1 cellular context compared by ENCODE assay signal in genomic region chr20:62143976-62144825, GRCh38.
TF ChIP-seq lines count a peak whose summit lies in the region.

No MANE protein-coding gene starts in this region.

TF ChIP-seq in HepG2, 621 proteins besides CTCF, POLR2A, EP300 and RAD21 (continues in another document):
- TF ChIP-seq ZNF713 (CRISPR knock-in tag; IDR thresholded peaks at IDR 0.05) (0 out of 2 replicates have a peak, but pooled peaks have one; percentile 25), ZNF354B (CRISPR knock-in tag; IDR thresholded peaks at IDR 0.05) (peak; percentile 21; the same call in 1 of the 2 replicates), HNRNPLL (IDR thresholded peaks at IDR 0.05; ENCODE audit: low read depth, low read length, poor library complexity, severe bottlenecking) (peak; percentile 100), ZNF737 (CRISPR knock-in tag; IDR thresholded peaks at IDR 0.05; ENCODE audit: borderline replicate concordance) (no peak), ZKSCAN1 (IDR thresholded peaks at IDR 0.05; ENCODE audit: low read length) (no peak), TAF1 (CRISPR knock-in tag; IDR thresholded peaks at IDR 0.05) (peak; percentile 41), RCOR2 (CRISPR knock-in tag; IDR thresholded peaks at IDR 0.05) (0 out of 2 replicates have a peak, but pooled peaks have one; percentile 7), HMGA1 (CRISPR knock-in tag; conservative IDR thresholded peaks at IDR 0.05) (no peak), ZNF3 (CRISPR knock-in tag; IDR thresholded peaks at IDR 0.05) (no peak), HNF1A (IDR thresholded peaks at IDR 0.05; ENCODE audit: low read depth) (no peak), HNF1A (CRISPR knock-in tag; IDR thresholded peaks at IDR 0.05; ENCODE audit: borderline replicate concordance) (0 out of 2 replicates have a peak, but pooled peaks have one; percentile 14), ZNF558 (CRISPR knock-in tag; IDR thresholded peaks at IDR 0.05; ENCODE audit: borderline replicate concordance) (peak; percentile 93; the same call in 1 of the 2 replicates), ZNF788 (CRISPR knock-in tag; IDR thresholded peaks at IDR 0.05; ENCODE audit: borderline replicate concordance) (peak; percentile 73; the same call in 1 of the 2 replicates), ZNF556 (CRISPR knock-in tag; IDR thresholded peaks at IDR 0.05; ENCODE audit: borderline replicate concordance) (peak; percentile 78; the same call in 1 of the 2 replicates), ZNF44 (CRISPR knock-in tag; IDR thresholded peaks at IDR 0.05) (0 out of 2 replicates have a peak, but pooled peaks have one; percentile 7), PHF20 (CRISPR knock-in tag; IDR thresholded peaks at IDR 0.05) (peak; percentile 57; the same call in 1 of the 2 replicates), ZNF782 (CRISPR knock-in tag; IDR thresholded peaks at IDR 0.05; ENCODE audit: borderline replicate concordance) (peak; percentile 60; the same call in 1 of the 2 replicates), ZSCAN9 (CRISPR knock-in tag; IDR thresholded peaks at IDR 0.05; ENCODE audit: borderline replicate concordance) (peak; percentile 24; the same call in 1 of the 2 replicates), ZNF574 (CRISPR knock-in tag; IDR thresholded peaks at IDR 0.05) (peak; percentile 68), POGK (CRISPR knock-in tag; conservative IDR thresholded peaks at IDR 0.05) (peak; percentile 84), DRAP1 (CRISPR knock-in tag; IDR thresholded peaks at IDR 0.05) (peak; percentile 30), PAXIP1 (CRISPR knock-in tag; conservative IDR thresholded peaks at IDR 0.05) (0 out of 2 replicates have a peak, but pooled peaks have one; percentile 17), NCOA1 (CRISPR knock-in tag; IDR thresholded peaks at IDR 0.05) (no peak), KMT2B (CRISPR knock-in tag; IDR thresholded peaks at IDR 0.05) (peak; percentile 22; the same call in 1 of the 2 replicates), TOE1 (CRISPR knock-in tag; IDR thresholded peaks at IDR 0.05) (no peak), MTERF4 (CRISPR knock-in tag; IDR thresholded peaks at IDR 0.05) (0 out of 2 replicates have a peak, but pooled peaks have one; percentile 66), GTF3A (CRISPR knock-in tag; conservative IDR thresholded peaks at IDR 0.05) (0 out of 2 replicates have a peak, but pooled peaks have one; percentile 26), ZNF772 (CRISPR knock-in tag; IDR thresholded peaks at IDR 0.05) (peak; percentile 86; the same call in 1 of the 2 replicates), ZNF136 (CRISPR knock-in tag; IDR thresholded peaks at IDR 0.05; ENCODE audit: low read depth) (peak; percentile 58; the same call in 1 of the 2 replicates), MEIS1 (CRISPR knock-in tag; IDR thresholded peaks at IDR 0.05; ENCODE audit: borderline replicate concordance) (no peak), ZNF749 (CRISPR knock-in tag; IDR thresholded peaks at IDR 0.05; ENCODE audit: borderline replicate concordance) (0 out of 2 replicates have a peak, but pooled peaks have one; percentile 26), MYPOP (CRISPR knock-in tag; IDR thresholded peaks at IDR 0.05) (peak; percentile 83), ZNF543 (CRISPR knock-in tag; IDR thresholded peaks at IDR 0.05) (peak; percentile 68), ZBTB26 (CRISPR knock-in tag; IDR thresholded peaks at IDR 0.05; ENCODE audit: borderline replicate concordance) (peak; percentile 51; the same call in 1 of the 2 replicates), GMEB1 (CRISPR knock-in tag; IDR thresholded peaks at IDR 0.05; ENCODE audit: borderline replicate concordance) (peak; percentile 81), ZNF777 (CRISPR knock-in tag; IDR thresholded peaks at IDR 0.05) (peak; percentile 63; the same call in 1 of the 2 replicates), RXRA (CRISPR knock-in tag; IDR thresholded peaks at IDR 0.05) (peak; percentile 51; the same call in 1 of the 2 replicates), IRX3 (CRISPR knock-in tag; IDR thresholded peaks at IDR 0.05; ENCODE audit: borderline replicate concordance, low read depth) (peak; percentile 88; the same call in 1 of the 2 replicates), ZNF451 (CRISPR knock-in tag; IDR thresholded peaks at IDR 0.05) (peak; percentile 70; the same call in 1 of the 2 replicates), CHCHD3 (CRISPR knock-in tag; IDR thresholded peaks at IDR 0.05) (peak; percentile 82; the same call in 1 of the 2 replicates)
